In the genomic region with DNA sequence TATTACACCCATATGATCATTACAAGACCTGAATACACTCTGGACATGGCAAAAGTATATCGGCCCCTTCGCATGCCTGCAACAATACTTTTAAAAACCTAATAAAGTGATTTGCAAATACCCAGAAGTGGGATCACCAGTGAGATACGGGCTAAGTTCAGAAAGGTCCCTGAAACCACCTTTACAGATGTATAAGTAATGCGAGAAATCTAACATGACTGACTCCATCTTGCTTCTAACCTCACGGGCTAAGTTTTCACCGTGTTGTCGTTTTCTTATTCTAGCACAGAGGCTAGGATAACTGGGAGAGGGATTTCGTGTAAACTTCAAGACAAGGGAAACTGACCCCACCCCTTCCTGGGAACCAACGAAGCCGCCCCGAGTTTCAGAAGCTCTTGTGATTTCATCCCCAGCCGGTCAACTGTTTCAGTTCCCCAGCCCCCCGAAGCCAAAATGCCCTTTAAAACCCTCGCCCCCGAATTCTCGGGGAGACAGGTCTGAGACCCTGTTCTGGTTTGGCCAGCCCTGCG, we compare ENCODE assay signal across 1 cellular context.
A peak's percentile ranks its signal among the peaks of the same experiment; 100 is the strongest.
TF ChIP-seq lines count a peak whose summit lies in the region.

No MANE protein-coding gene starts in this region.

TF ChIP-seq in HepG2, 621 proteins besides CTCF, POLR2A, EP300 and RAD21:
- peak; percentile 22; the same call in 1 of the 2 replicates for TF ChIP-seq POLR2AphosphoS5 (IDR thresholded peaks at IDR 0.05; ENCODE audit: low read depth, low read length)
- no peak for TF ChIP-seq HIVEP1 (CRISPR knock-in tag; IDR thresholded peaks at IDR 0.05)
- TF ChIP-seq, protein P1, sequence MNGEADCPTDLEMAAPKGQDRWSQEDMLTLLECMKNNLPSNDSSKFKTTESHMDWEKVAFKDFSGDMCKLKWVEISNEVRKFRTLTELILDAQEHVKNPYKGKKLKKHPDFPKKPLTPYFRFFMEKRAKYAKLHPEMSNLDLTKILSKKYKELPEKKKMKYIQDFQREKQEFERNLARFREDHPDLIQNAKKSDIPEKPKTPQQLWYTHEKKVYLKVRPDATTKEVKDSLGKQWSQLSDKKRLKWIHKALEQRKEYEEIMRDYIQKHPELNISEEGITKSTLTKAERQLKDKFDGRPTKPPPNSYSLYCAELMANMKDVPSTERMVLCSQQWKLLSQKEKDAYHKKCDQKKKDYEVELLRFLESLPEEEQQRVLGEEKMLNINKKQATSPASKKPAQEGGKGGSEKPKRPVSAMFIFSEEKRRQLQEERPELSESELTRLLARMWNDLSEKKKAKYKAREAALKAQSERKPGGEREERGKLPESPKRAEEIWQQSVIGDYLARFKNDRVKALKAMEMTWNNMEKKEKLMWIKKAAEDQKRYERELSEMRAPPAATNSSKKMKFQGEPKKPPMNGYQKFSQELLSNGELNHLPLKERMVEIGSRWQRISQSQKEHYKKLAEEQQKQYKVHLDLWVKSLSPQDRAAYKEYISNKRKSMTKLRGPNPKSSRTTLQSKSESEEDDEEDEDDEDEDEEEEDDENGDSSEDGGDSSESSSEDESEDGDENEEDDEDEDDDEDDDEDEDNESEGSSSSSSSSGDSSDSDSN (CRISPR knock-in tag; IDR thresholded peaks at IDR 0.05) = no peak
- TF ChIP-seq, protein P2, sequence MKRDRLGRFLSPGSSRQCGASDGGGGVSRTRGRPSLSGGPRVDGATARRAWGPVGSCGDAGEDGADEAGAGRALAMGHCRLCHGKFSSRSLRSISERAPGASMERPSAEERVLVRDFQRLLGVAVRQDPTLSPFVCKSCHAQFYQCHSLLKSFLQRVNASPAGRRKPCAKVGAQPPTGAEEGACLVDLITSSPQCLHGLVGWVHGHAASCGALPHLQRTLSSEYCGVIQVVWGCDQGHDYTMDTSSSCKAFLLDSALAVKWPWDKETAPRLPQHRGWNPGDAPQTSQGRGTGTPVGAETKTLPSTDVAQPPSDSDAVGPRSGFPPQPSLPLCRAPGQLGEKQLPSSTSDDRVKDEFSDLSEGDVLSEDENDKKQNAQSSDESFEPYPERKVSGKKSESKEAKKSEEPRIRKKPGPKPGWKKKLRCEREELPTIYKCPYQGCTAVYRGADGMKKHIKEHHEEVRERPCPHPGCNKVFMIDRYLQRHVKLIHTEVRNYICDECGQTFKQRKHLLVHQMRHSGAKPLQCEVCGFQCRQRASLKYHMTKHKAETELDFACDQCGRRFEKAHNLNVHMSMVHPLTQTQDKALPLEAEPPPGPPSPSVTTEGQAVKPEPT (CRISPR knock-in tag; IDR thresholded peaks at IDR 0.05; ENCODE audit: low read depth) = 0 out of 2 replicates have a peak, but pooled peaks have one; percentile 13
- TF ChIP-seq, protein P3, sequence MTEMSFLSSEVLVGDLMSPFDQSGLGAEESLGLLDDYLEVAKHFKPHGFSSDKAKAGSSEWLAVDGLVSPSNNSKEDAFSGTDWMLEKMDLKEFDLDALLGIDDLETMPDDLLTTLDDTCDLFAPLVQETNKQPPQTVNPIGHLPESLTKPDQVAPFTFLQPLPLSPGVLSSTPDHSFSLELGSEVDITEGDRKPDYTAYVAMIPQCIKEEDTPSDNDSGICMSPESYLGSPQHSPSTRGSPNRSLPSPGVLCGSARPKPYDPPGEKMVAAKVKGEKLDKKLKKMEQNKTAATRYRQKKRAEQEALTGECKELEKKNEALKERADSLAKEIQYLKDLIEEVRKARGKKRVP (CRISPR knock-in tag; IDR thresholded peaks at IDR 0.05) = peak in 1 of 2 experiments; percentile 69; a peak in 1 of 4 replicates
- 0 out of 2 replicates have a peak, but pooled peaks have one; percentile 7 for TF ChIP-seq ZZZ3 (CRISPR knock-in tag; IDR thresholded peaks at IDR 0.05; ENCODE audit: borderline replicate concordance)
- 0 out of 2 replicates have a peak, but pooled peaks have one; percentile 25 for TF ChIP-seq KAT7 (CRISPR knock-in tag; IDR thresholded peaks at IDR 0.05; ENCODE audit: borderline replicate concordance)
- 0 out of 4 replicates have a peak, but pooled peaks of 1 of the 2 experiments have one; percentile 17 for TF ChIP-seq NR2F1 (CRISPR knock-in tag; IDR thresholded peaks at IDR 0.05)
- peak; percentile 39 for TF ChIP-seq POLR2G (IDR thresholded peaks at IDR 0.05; ENCODE audit: low read depth, low read length)
- TF ChIP-seq GABPA (IDR thresholded peaks at IDR 0.05; ENCODE audit: low read depth, low read length) = no peak
- TF ChIP-seq GABPA (CRISPR knock-in tag; IDR thresholded peaks at IDR 0.05; ENCODE audit: low read depth) = peak; percentile 30; the same call in 1 of the 2 replicates
- TF ChIP-seq, protein P4, sequence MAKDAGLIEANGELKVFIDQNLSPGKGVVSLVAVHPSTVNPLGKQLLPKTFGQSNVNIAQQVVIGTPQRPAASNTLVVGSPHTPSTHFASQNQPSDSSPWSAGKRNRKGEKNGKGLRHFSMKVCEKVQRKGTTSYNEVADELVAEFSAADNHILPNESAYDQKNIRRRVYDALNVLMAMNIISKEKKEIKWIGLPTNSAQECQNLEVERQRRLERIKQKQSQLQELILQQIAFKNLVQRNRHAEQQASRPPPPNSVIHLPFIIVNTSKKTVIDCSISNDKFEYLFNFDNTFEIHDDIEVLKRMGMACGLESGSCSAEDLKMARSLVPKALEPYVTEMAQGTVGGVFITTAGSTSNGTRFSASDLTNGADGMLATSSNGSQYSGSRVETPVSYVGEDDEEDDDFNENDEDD (CRISPR knock-in tag; IDR thresholded peaks at IDR 0.05; ENCODE audit: borderline replicate concordance) = no peak
TF ChIP-seq in HepG2: peak in this region for 8.
